ENCODE assay signal across 9 cellular contexts in the genomic region with DNA sequence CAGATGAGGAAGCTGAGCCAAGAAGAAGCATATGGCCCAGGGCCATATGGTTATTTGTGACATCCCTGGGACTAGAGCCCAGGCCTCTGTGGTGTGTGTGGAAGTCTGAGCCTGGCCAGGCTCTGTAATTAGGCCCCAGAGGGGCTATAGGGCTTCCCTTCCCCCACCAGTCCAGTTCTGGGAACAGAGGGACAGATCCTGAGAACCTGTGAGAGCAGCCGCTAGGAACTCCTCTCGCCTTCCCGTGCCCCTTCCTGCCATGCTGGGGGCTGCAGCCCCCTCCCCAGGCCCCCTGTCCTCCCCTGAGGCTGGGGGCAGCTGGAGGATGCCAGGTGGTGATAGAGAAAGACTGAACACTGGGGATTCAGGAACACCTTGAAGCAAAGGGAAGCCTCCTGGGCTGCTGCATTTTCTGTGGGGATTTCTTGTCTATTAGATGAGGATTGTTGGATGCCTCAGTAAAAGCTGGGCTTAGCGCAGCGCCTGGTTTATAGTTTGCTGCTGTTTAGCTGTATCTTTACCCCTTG. TPM values are rescaled to one million over a fixed set of nuclear protein-coding genes. Genes with fewer than 3 reads are reported as not detected.
DNase-seq lines count a peak whose midpoint lies in the region; ATAC-seq and TF ChIP-seq lines count a peak whose summit lies in the region.
"Had no signal": no experiment of that assay in that cellular context is flagged by ENCODE, and none has a peak within 500 bp of the region (broad histone marks: within the 10 kb centered on the region; RNA-seq: fewer than 3 reads in every experiment).

No MANE protein-coding gene starts in this region.

- H3K27ac Mint-ChIP-seq in activated CD4-positive, alpha-beta T cell treated with anti-CD3 and anti-CD28 coated beads for 36 hours, result no peak overlapping the region
- H3K27ac Mint-ChIP-seq in effector memory CD8-positive, alpha-beta T cell, result peak overlapping the region; percentile 8 to 62

- peaks cover 7% of the 10 kb centered on the region for H3K9me3 Mint-ChIP-seq in activated CD4-positive, alpha-beta T cell treated with anti-CD3 and anti-CD28 coated beads for 36 hours (ENCODE audit: low read depth)
- peaks cover 0 to 7% of the 10 kb centered on the region in 2 donors for H3K9me3 Mint-ChIP-seq in effector memory CD8-positive, alpha-beta T cell

- peak; percentile 1 for DNase-seq in activated CD4-positive, alpha-beta T cell treated with anti-CD3 and anti-CD28 coated beads for 36 hours
- no peak for DNase-seq in activated CD4-positive, alpha-beta T cell treated with anti-CD3 and anti-CD28 coated beads, Interleukin-2, amount 50 U/mL, for 48 hours
- DNase-seq in effector memory CD8-positive, alpha-beta T cell, result no peak
- DNase-seq in upper lobe of left lung (no peak), NCI-H146 (lab: John Stamatoyannopoulos, UW) (no peak), NCI-H2081 treated with DMSO at 0.1 percent for 48 hours (lab: John Stamatoyannopoulos, UW) (no peak), NCI-H128 (lab: John Stamatoyannopoulos, UW; ENCODE audit: unreplicated experiment) (no peak)

- H3K36me3 Mint-ChIP-seq in activated CD4-positive, alpha-beta T cell treated with anti-CD3 and anti-CD28 coated beads for 36 hours (ENCODE audit: low read depth), result peaks cover 23% of the 10 kb centered on the region
- H3K36me3 Mint-ChIP-seq in effector memory CD8-positive, alpha-beta T cell (ENCODE audit: insufficient read depth), result peaks cover 6% of the 10 kb centered on the region

- 95 to 98% methylated on average over 2 to 5 of the region's 5 CpGs for WGBS in upper lobe of left lung, 2 donors

- no peaks in the 10 kb centered on the region for H3K27me3 Mint-ChIP-seq in activated CD4-positive, alpha-beta T cell treated with anti-CD3 and anti-CD28 coated beads for 36 hours
- H3K27me3 Mint-ChIP-seq in effector memory CD8-positive, alpha-beta T cell, result no peaks in the 10 kb centered on the region

- CTCF ChIA-PET in activated CD4-positive, alpha-beta T cell treated with anti-CD3 and anti-CD28 coated beads for 36 hours (lab: Charles Lee), result no interaction called here

- no peak overlapping the region for H3K4me3 Mint-ChIP-seq in activated CD4-positive, alpha-beta T cell treated with anti-CD3 and anti-CD28 coated beads for 36 hours
- H3K4me3 Mint-ChIP-seq in effector memory CD8-positive, alpha-beta T cell, result no peak overlapping the region
- H3K4me3 Mint-ChIP-seq: neural crest cell had no signal

- H3K36me3 ChIP-seq in muscle layer of colon (ENCODE audit: insufficient read depth, low read length), result peaks cover 9% of the 10 kb centered on the region
- peaks cover 0 to 16% (median 4%) of the 10 kb centered on the region in 4 donors for H3K36me3 ChIP-seq in upper lobe of left lung

- POLR2A ChIA-PET in activated CD4-positive, alpha-beta T cell treated with anti-CD3 and anti-CD28 coated beads for 36 hours (lab: Charles Lee), result no interaction called here

- H3K27ac ChIP-seq in muscle layer of colon (ENCODE audit: low read depth, low read length) (peak overlapping the region; percentile 93), upper lobe of left lung (peak overlapping the region; percentile 76 to 84 (median 80))

- H3K9me3 ChIP-seq in muscle layer of colon (ENCODE audit: low read length) (peaks cover 5% of the 10 kb centered on the region), upper lobe of left lung (peaks cover 0 to 10% (median 2%) of the 10 kb centered on the region in 4 donors)

- no peak for TF ChIP-seq POLR2A in upper lobe of left lung (IDR thresholded peaks at IDR 0.05)

- TF ChIP-seq CTCF in upper lobe of left lung (IDR thresholded peaks at IDR 0.05), result no peak

- no peak for TF ChIP-seq EP300 in upper lobe of left lung (IDR thresholded peaks at IDR 0.05)

- ATAC-seq in activated CD4-positive, alpha-beta T cell treated with anti-CD3 and anti-CD28 coated beads for 36 hours, result no peak
- ATAC-seq in effector memory CD8-positive, alpha-beta T cell (replicated peaks), result no peak
- ATAC-seq in upper lobe of left lung (ENCODE audit: low FRiP score in 2 of 2), result peak in 1 of 2 donors; percentile 14

- peak overlapping the region in 1 of 2 donors; percentile 25 for H3K4me3 ChIP-seq in muscle layer of colon (ENCODE audit: low read depth in 1 of 2, low read length in 2 of 2)
- H3K4me3 ChIP-seq in upper lobe of left lung, result no peak overlapping the region

- peak overlapping the region; percentile 47 for H3K9ac ChIP-seq in muscle layer of colon (ENCODE audit: low read length)

- H3K4me1 Mint-ChIP-seq in activated CD4-positive, alpha-beta T cell treated with anti-CD3 and anti-CD28 coated beads for 36 hours, result no peaks in the 10 kb centered on the region
- peaks cover 6% of the 10 kb centered on the region in 2 donors for H3K4me1 Mint-ChIP-seq in effector memory CD8-positive, alpha-beta T cell (ENCODE audit: low read depth in 2 of 2)

- H3K27me3 ChIP-seq in muscle layer of colon (ENCODE audit: control insufficient read depth in 1 of 2, insufficient read depth in 2 of 2, low read length in 2 of 2) (no peaks in the 10 kb centered on the region), upper lobe of left lung (no peaks in the 10 kb centered on the region)

- H3K4me1 ChIP-seq in muscle layer of colon (ENCODE audit: insufficient read depth, low read length) (peaks cover 30% of the 10 kb centered on the region), upper lobe of left lung (peaks cover 19 to 26% (median 24%) of the 10 kb centered on the region in 4 donors)

- intact Hi-C loops in activated CD4-positive, alpha-beta T cell treated with anti-CD3 and anti-CD28 coated beads for 36 hours (cut with DNase I, micrococcal nuclease), result no loop called here

RNA-seq across cellular contexts. Expression of gene COQ8A, which starts 33.3 kb away (rescaled TPM):
- 10 to 100 TPM; 21.3 to 26.9 TPM for total RNA-seq in activated CD4-positive, alpha-beta T cell treated with anti-CD3 and anti-CD28 coated beads for 36 hours
- 100 to 1,000 TPM in 1 of 6 donors, 10 to 100 TPM in 5; 27.1 to 105 (median 44.6) TPM for total RNA-seq in upper lobe of left lung
